9 cellular contexts compared by ENCODE assay signal in the genomic region with DNA sequence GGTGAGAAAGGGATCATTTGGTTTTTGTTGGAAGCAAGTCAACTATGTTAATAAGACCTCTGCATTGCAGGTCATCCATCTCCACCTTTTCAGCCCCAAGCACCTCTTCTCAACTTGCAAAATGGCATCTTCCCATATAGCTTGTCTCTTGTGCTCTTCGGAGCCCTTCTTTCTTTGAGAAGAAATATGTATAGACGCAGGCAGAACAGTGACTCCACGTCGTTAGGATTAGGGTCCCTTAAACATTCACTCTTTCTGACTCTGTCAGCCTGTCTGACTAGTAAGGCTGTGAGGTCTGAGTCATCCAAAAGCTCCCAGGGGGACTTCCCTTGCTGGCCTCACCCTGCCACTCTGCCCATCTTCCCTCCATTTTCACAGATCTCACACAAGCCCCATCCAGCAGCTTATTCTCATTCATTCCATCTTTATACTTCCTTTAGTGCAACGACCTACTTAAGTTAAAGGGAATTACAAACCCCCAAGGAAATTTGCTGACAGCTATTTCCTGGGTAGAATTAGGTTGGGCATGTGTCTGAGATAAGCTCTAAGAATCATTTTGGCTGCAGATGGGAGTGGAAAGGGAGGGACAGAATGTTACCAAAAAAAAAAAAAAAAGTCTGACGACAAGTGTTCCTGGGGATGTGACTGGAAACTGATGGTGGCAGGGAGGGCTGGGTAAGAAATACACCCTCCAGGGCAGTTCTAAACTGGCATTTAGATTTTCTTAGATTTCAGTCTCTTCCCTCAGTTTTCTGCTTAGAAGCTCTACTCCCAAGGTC. TPM values are rescaled to one million over a fixed set of nuclear protein-coding genes. Genes with fewer than 3 reads are reported as not detected.
DNase-seq lines count a peak whose midpoint lies in the region; ATAC-seq, FAIRE-seq and TF ChIP-seq lines count a peak whose summit lies in the region.
"Had no signal": no experiment of that assay in that cellular context is flagged by ENCODE, and none has a peak within 500 bp of the region (broad histone marks: within the 10 kb centered on the region; RNA-seq: fewer than 3 reads in every experiment).

No MANE protein-coding gene starts in this region.

- H3K27ac ChIP-seq in SJSA1 (no peak overlapping the region), hepatocyte (no peak overlapping the region), colonic mucosa (no peak overlapping the region)
- H3K27ac ChIP-seq: epithelial cell of prostate had no signal

- no peaks in the 10 kb centered on the region for H4K20me1 ChIP-seq in hepatocyte (ENCODE audit: insufficient read depth, poor library complexity, severe bottlenecking)

- TF ChIP-seq CTCF in hepatocyte (IDR thresholded peaks at IDR 0.05; ENCODE audit: poor library complexity) (no peak), D721Med (IDR thresholded peaks at IDR 0.05; ENCODE audit: insufficient read depth, missing control alignments) (no peak), colonic mucosa (IDR thresholded peaks at IDR 0.05) (no peak)

- no peaks in the 10 kb centered on the region for H3K79me2 ChIP-seq in hepatocyte

- H3K27me3 ChIP-seq in SJSA1 (replicated peaks) = no peaks in the 10 kb centered on the region
- H3K27me3 ChIP-seq in hepatocyte = no peaks in the 10 kb centered on the region
- no peaks in the 10 kb centered on the region for H3K27me3 ChIP-seq in colonic mucosa

- no peak overlapping the region for H3K4me2 ChIP-seq in hepatocyte

- H3K36me3 ChIP-seq in SJSA1 = no peaks in the 10 kb centered on the region
- no peaks in the 10 kb centered on the region for H3K36me3 ChIP-seq in hepatocyte (replicated peaks; ENCODE audit: insufficient read depth, low read depth)
- H3K36me3 ChIP-seq in colonic mucosa = no peaks in the 10 kb centered on the region

- H3K4me3 ChIP-seq in SJSA1 = no peak overlapping the region
- H3K4me3 ChIP-seq in hepatocyte = no peak overlapping the region
- H3K4me3 ChIP-seq in colonic mucosa = no peak overlapping the region

- H3K9me3 ChIP-seq in SJSA1 (replicated peaks) (no peaks in the 10 kb centered on the region), hepatocyte (ENCODE audit: low read depth) (no peaks in the 10 kb centered on the region), colonic mucosa (no peaks in the 10 kb centered on the region)

- H2AFZ ChIP-seq in hepatocyte = no peak overlapping the region

- peak; percentile 93 for ATAC-seq in GM18511 (IDR thresholded peaks at IDR 0.05; ENCODE audit: unreplicated experiment)
- ATAC-seq in HG02642 (IDR thresholded peaks at IDR 0.05; ENCODE audit: poor library complexity, unreplicated experiment) = peak; percentile 89

- FAIRE-seq in D721Med (lab: Jason Lieb, UNC) = no peak

- DNase-seq in SJSA1 (ENCODE audit: low read depth in 1 of 2, low spot score in 2 of 2) (peak; percentile 27 to 50), hepatocyte (ENCODE audit: low spot score) (peak; percentile 16), D721Med (ENCODE audit: insufficient read length, low spot score) (no peak), colonic mucosa (no peak), NCI-H1048 (lab: John Stamatoyannopoulos, UW) (no peak), hippocampal formation (lab: John Stamatoyannopoulos, UW) (no peak)

- H3K4me1 ChIP-seq in SJSA1 (replicated peaks) (peaks cover 29% of the 10 kb centered on the region), hepatocyte (ENCODE audit: insufficient read depth) (peaks cover 10% of the 10 kb centered on the region), colonic mucosa (no peaks in the 10 kb centered on the region)

- H3K9me2 ChIP-seq in hepatocyte (replicated peaks; ENCODE audit: insufficient read depth) = no peaks in the 10 kb centered on the region

- 44% methylated on average over 6 of the region's 6 CpGs for WGBS in hepatocyte (ENCODE audit: low lambda C conversion rate, missing lambda C conversion rate)

- no peak overlapping the region for H3K9ac ChIP-seq in colonic mucosa (ENCODE audit: low read depth in 2 of 2, low read length in 2 of 2)

- intact Hi-C loops in colonic mucosa (cut with DNase I) = no loop called here

RNA-seq across cellular contexts. Expression of a gene that starts 37.7 kb away (rescaled TPM):
- total RNA-seq in SJSA1 (2014; rRNA removed; shearing (Covaris generic)) = 34.9 and 44.2 TPM in 2 replicates
- total RNA-seq in hepatocyte (59.4 and 67.3 TPM in 2 replicates), colonic mucosa (10 to 100 TPM; 21.3 to 36.7 TPM)
- 18.9 and 21.0 TPM in 2 replicates for polyA plus RNA-seq in hepatocyte

Comparison
In these comparisons a context has a peak if more than half of its experiments do, and no peak if none do; other contexts are left out.
1. DNase-seq: peak in SJSA1 (2 of 2) and hepatocyte (single experiment); none in D721Med (single experiment), colonic mucosa (single experiment), NCI-H1048 (single experiment) and hippocampal formation (0 of 2).